In genomic region chr2:181306785-181307184, GRCh38 we compare ENCODE assay signal across 9 cellular contexts.
DNase-seq lines count a peak whose midpoint lies in the region; ATAC-seq, FAIRE-seq and TF ChIP-seq lines count a peak whose summit lies in the region.
"Had no signal": no experiment of that assay in that cellular context is flagged by ENCODE, and none has a peak within 500 bp of the region (broad histone marks: within the 10 kb centered on the region; RNA-seq: fewer than 3 reads in every experiment).

No MANE protein-coding gene starts in this region.

- peak overlapping the region; percentile 78 for H3K27ac ChIP-seq in CD4-positive, alpha-beta T cell (ENCODE audit: low read depth, low read length)
- H3K27ac ChIP-seq in esophagus squamous epithelium = peak overlapping the region in 3 of 4 donors; percentile 29 to 64 (median 37)

- H3K27me3 Mint-ChIP-seq in CD4-positive, alpha-beta T cell = no peaks in the 10 kb centered on the region
- no peaks in the 10 kb centered on the region for H3K27me3 Mint-ChIP-seq in progenitor cell of endocrine pancreas

- DNase-seq in CD4-positive, alpha-beta T cell = no peak
- peak; percentile 55 for DNase-seq in NAMALWA (ENCODE audit: low spot score)
- no peak for DNase-seq in esophagus squamous epithelium (lab: John Stamatoyannopoulos, UW)
- no peak for DNase-seq in progenitor cell of endocrine pancreas (ENCODE audit: low spot score, unreplicated experiment)
- DNase-seq in head of caudate nucleus = no peak
- DNase-seq in NK-92 (lab: John Stamatoyannopoulos, UW; ENCODE audit: unreplicated experiment) = no peak
- no peak for DNase-seq in HTR-8/SVneo (ENCODE audit: insufficient read length, low spot score)
- DNase-seq: activated CD8-positive, alpha-beta memory T cell treated with anti-CD3 and anti-CD28 coated beads, Interleukin-2, amount 50 U/mL, for 48 hours had no signal

- no peaks in the 10 kb centered on the region for H3K27me3 ChIP-seq in CD4-positive, alpha-beta T cell (ENCODE audit: control insufficient read depth, insufficient read depth, low read length)
- H3K27me3 ChIP-seq in esophagus squamous epithelium = no peaks in the 10 kb centered on the region

- TF ChIP-seq CTCF in CD4-positive, alpha-beta T cell (IDR thresholded peaks at IDR 0.05) = no peak
- TF ChIP-seq CTCF in esophagus squamous epithelium (IDR thresholded peaks at IDR 0.05) (no peak), progenitor cell of endocrine pancreas (IDR thresholded peaks at IDR 0.05; ENCODE audit: unreplicated experiment) (no peak)

- FAIRE-seq in HTR-8/SVneo (lab: Jason Lieb, UNC) = no peak

- no peaks in the 10 kb centered on the region for H3K36me3 Mint-ChIP-seq in CD4-positive, alpha-beta T cell (ENCODE audit: low read depth)
- H3K36me3 Mint-ChIP-seq in progenitor cell of endocrine pancreas (ENCODE audit: insufficient read depth) = no peaks in the 10 kb centered on the region

- no peak overlapping the region for H3K4me3 ChIP-seq in esophagus squamous epithelium

- no peaks in the 10 kb centered on the region for H3K9me3 ChIP-seq in CD4-positive, alpha-beta T cell (ENCODE audit: control insufficient read depth, low read length)
- H3K9me3 ChIP-seq in esophagus squamous epithelium = no peaks in the 10 kb centered on the region

- H3K4me3 Mint-ChIP-seq in CD4-positive, alpha-beta T cell = peak overlapping the region; percentile 66
- H3K4me3 Mint-ChIP-seq in progenitor cell of endocrine pancreas (ENCODE audit: low read depth) = no peak overlapping the region

- POLR2A ChIA-PET in CD4-positive, alpha-beta T cell (lab: Charles Lee) = interaction anchor here (0.5 to 10.6 kb wide), 4 partner anchors 18 to 202 kb away, joined by 3 to 115 read pairs (median 5); partner anchors contain the start of gene ITGA4

- H3K9me3 Mint-ChIP-seq in CD4-positive, alpha-beta T cell = no peaks in the 10 kb centered on the region
- H3K9me3 Mint-ChIP-seq in progenitor cell of endocrine pancreas (ENCODE audit: low read depth) = no peaks in the 10 kb centered on the region

- CTCF ChIA-PET in CD4-positive, alpha-beta T cell (lab: Charles Lee) = interaction anchor here (2.5 kb wide), 1 partner anchor 160 kb away, joined by 7 read pairs; no protein-coding TSS in a partner anchor

- peaks cover 0 to 8% (median 3%) of the 10 kb centered on the region in 3 donors for H3K4me1 ChIP-seq in esophagus squamous epithelium

- peaks cover 77% of the 10 kb centered on the region for H3K4me1 Mint-ChIP-seq in CD4-positive, alpha-beta T cell (ENCODE audit: low read depth)
- peaks cover 2% of the 10 kb centered on the region for H3K4me1 Mint-ChIP-seq in progenitor cell of endocrine pancreas (ENCODE audit: low read depth)

- peak overlapping the region; percentile 95 for H3K27ac Mint-ChIP-seq in CD4-positive, alpha-beta T cell
- H3K27ac Mint-ChIP-seq in progenitor cell of endocrine pancreas = no peak overlapping the region

- peak; percentile 19 for ATAC-seq in CD4-positive, alpha-beta T cell (ENCODE audit: poor library complexity)
- peak; percentile 24 for ATAC-seq in GM21390 (IDR thresholded peaks at IDR 0.05; ENCODE audit: unreplicated experiment)

- intact Hi-C loops in CD4-positive, alpha-beta T cell (cut with DNase I, micrococcal nuclease) = loop anchor here in 1 of 2 experiments (2.0 to 10.0 kb wide), 5 partner anchors 82 to 1731 kb away; partner anchors contain the start of genes ITGA4 and NCKAP1
- intact Hi-C loops in esophagus squamous epithelium (cut with DNase I) (no loop called here), head of caudate nucleus (cut with DNase I) (no loop called here)

- H3K36me3 ChIP-seq in esophagus squamous epithelium = no peaks in the 10 kb centered on the region

- TF ChIP-seq POLR2A in esophagus squamous epithelium (IDR thresholded peaks at IDR 0.05) = no peak
